8 cellular contexts compared by ENCODE assay signal in the genomic region with DNA sequence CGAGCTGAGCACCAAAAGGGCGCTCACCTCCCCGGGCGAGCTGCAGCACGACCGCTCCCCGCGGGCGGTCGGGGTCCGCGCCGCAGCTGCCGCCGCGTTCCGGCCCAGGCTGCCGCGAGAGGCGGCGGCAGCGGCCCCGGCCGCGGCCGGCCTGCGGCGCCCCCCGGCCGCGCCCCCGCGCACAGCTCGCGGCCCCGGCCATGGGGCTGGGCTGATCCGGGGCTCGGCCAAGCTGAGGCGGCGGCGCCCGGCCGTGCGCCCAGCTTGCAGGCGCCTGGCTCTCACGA. TPM values are rescaled to one million over a fixed set of nuclear protein-coding genes. Genes with fewer than 3 reads are reported as not detected.
DNase-seq lines count a peak whose midpoint lies in the region; ATAC-seq, FAIRE-seq and TF ChIP-seq lines count a peak whose summit lies in the region.

No MANE protein-coding gene starts in this region.

- H3K9ac ChIP-seq in astrocyte (ENCODE audit: low read length) = peak overlapping the region; percentile 74
- peak overlapping the region in 1 of 2 donors; percentile 62 for H3K9ac ChIP-seq in liver (ENCODE audit: low read depth in 1 of 2, low read length in 2 of 2)

- peak overlapping the region; percentile 46; the same call in 1 of the 2 replicates for H3K27ac ChIP-seq in ACC112 (ENCODE audit: low read depth, low read length)
- no peak overlapping the region for H3K27ac ChIP-seq in astrocyte (ENCODE audit: low read depth, low read length)
- H3K27ac ChIP-seq in liver (ENCODE audit: low read depth in 1 of 2, low read length in 2 of 2) = peak overlapping the region; percentile 70 to 74

- H2AFZ ChIP-seq in ACC112 (ENCODE audit: low read length, unreplicated experiment) (peak overlapping the region; percentile 98), astrocyte (ENCODE audit: low read depth, low read length) (peak overlapping the region; percentile 83)

- H3K36me3 ChIP-seq in ACC112 (ENCODE audit: insufficient read depth, low read length) (no peaks in the 10 kb centered on the region), astrocyte (ENCODE audit: insufficient read depth, low read length) (no peaks in the 10 kb centered on the region), liver (ENCODE audit: control insufficient read depth in 4 of 4, insufficient read depth in 3 of 4, low read depth in 1 of 4, low read length in 3 of 4) (no peaks in the 10 kb centered on the region)

- H3K27me3 ChIP-seq in ACC112 (ENCODE audit: insufficient read depth, low read length) (no peaks in the 10 kb centered on the region), astrocyte (ENCODE audit: insufficient read depth, low read length) (no peaks in the 10 kb centered on the region), liver (ENCODE audit: control insufficient read depth in 4 of 4, insufficient read depth in 4 of 4, low read length in 3 of 4) (no peaks in the 10 kb centered on the region)

- H3K4me3 Mint-ChIP-seq in astrocyte (ENCODE audit: unreplicated experiment) (peak overlapping the region; percentile 90), type B pancreatic cell (peak overlapping the region; percentile 97)

- H3K4me3 ChIP-seq in ACC112 (ENCODE audit: low read depth, low read length) (peak overlapping the region; percentile 84), astrocyte (ENCODE audit: insufficient read depth, low read depth, low read length) (peak overlapping the region; percentile 68), liver (ENCODE audit: low read depth in 1 of 3, low read length in 3 of 3) (peak overlapping the region; percentile 70 to 80 (median 76))

- in situ Hi-C loops in ACHN (cut with HindIII; ENCODE audit: low pct_ligation_motif_present, low pct_unique_long_range_greater_than_20kb, low sequenced_read_pairs) = no loop called here

- WGBS in liver = under 1% methylated on average over 46 of the region's 46 CpGs

- H3K27ac Mint-ChIP-seq in astrocyte (ENCODE audit: unreplicated experiment) (peak overlapping the region; percentile 29), type B pancreatic cell (peak overlapping the region; percentile 91)

- no peak for FAIRE-seq in astrocyte (lab: Jason Lieb, UNC)

- H3K4me2 ChIP-seq in astrocyte (ENCODE audit: low read length) = peak overlapping the region; percentile 96

- H4K20me1 ChIP-seq in astrocyte (ENCODE audit: insufficient read depth, low read length) = peaks cover 4% of the 10 kb centered on the region

- H3K9me3 ChIP-seq in astrocyte (ENCODE audit: insufficient read depth, low read depth, low read length) = no peaks in the 10 kb centered on the region
- H3K9me3 ChIP-seq in liver (ENCODE audit: control insufficient read depth in 4 of 4, low read length in 3 of 4) = no peaks in the 10 kb centered on the region

- TF ChIP-seq CTCF in astrocyte (IDR thresholded peaks at IDR 0.05; ENCODE audit: insufficient read depth, low read depth, low read length) = no peak
- no peak for TF ChIP-seq CTCF in liver (IDR thresholded peaks at IDR 0.05; ENCODE audit: low read depth, low read length, missing input control)
- TF ChIP-seq CTCF in type B pancreatic cell (conservative IDR thresholded peaks at IDR 0.05) = no peak

- H3K4me1 Mint-ChIP-seq in astrocyte (ENCODE audit: low read depth, unreplicated experiment) (no peaks in the 10 kb centered on the region), type B pancreatic cell (ENCODE audit: unreplicated experiment) (peaks cover 8% of the 10 kb centered on the region)

- H3K79me2 ChIP-seq in ACC112 (ENCODE audit: control insufficient read depth, insufficient read depth, low read length, unreplicated experiment) (peaks cover 31% of the 10 kb centered on the region), astrocyte (ENCODE audit: insufficient read depth, low read length) (peaks cover 7% of the 10 kb centered on the region)

- H3K4me1 ChIP-seq in ACC112 (ENCODE audit: control insufficient read depth, insufficient read depth, low read length, unreplicated experiment) (peaks cover 17% of the 10 kb centered on the region), astrocyte (ENCODE audit: insufficient read depth, low read length) (peaks cover 9% of the 10 kb centered on the region), liver (ENCODE audit: control insufficient read depth in 4 of 4, insufficient read depth in 4 of 4, low read length in 3 of 4) (peaks cover 0 to 12% (median 6%) of the 10 kb centered on the region in 4 donors)

- no peaks in the 10 kb centered on the region for H3K9me3 Mint-ChIP-seq in astrocyte (ENCODE audit: unreplicated experiment)
- no peaks in the 10 kb centered on the region for H3K9me3 Mint-ChIP-seq in type B pancreatic cell

- ATAC-seq in GM19438 (IDR thresholded peaks at IDR 0.05; ENCODE audit: low read depth, unreplicated experiment) = peak; percentile 32
- ATAC-seq in HG03460 (IDR thresholded peaks at IDR 0.05; ENCODE audit: unreplicated experiment) = peak; percentile 31

- DNase-seq in astrocyte (ENCODE audit: low read depth) (no peak), type B pancreatic cell (ENCODE audit: extremely low spot score, unreplicated experiment) (no peak), NCI-H524 treated with DMSO at 0.1 percent for 48 hours (lab: John Stamatoyannopoulos, UW) (no peak), ACHN (no peak)

- H3K36me3 Mint-ChIP-seq in astrocyte (ENCODE audit: low read depth, unreplicated experiment) = no peaks in the 10 kb centered on the region
- H3K36me3 Mint-ChIP-seq in type B pancreatic cell = no peaks in the 10 kb centered on the region

- H3K27me3 Mint-ChIP-seq in astrocyte (ENCODE audit: low read depth, unreplicated experiment) = no peaks in the 10 kb centered on the region
- H3K27me3 Mint-ChIP-seq in type B pancreatic cell = no peaks in the 10 kb centered on the region

- no peak for TF ChIP-seq RAD21 in liver (IDR thresholded peaks at IDR 0.05)

TF ChIP-seq in liver, 16 proteins besides CTCF, POLR2A, EP300 and RAD21:
- TF ChIP-seq TAF1 (conservative IDR thresholded peaks at IDR 0.05) = no peak
- no peak for TF ChIP-seq NR2F2 (IDR thresholded peaks at IDR 0.05)
- TF ChIP-seq FOXA1 (IDR thresholded peaks at IDR 0.05) = no peak
- no peak for TF ChIP-seq SP1 (IDR thresholded peaks at IDR 0.05)
- TF ChIP-seq RXRA (IDR thresholded peaks at IDR 0.05) = no peak
- no peak for TF ChIP-seq JUND (IDR thresholded peaks at IDR 0.05)

RNA-seq across cellular contexts. Expression of gene EEIG2, which starts 0.2 kb away (rescaled TPM):
- total RNA-seq in astrocyte = 5.3 and 7.1 TPM in 2 replicates
- total RNA-seq in liver = 10 to 100 TPM in 1 of 2 donors, 1 to 10 TPM in 1; 2.3 to 10.6 TPM
- polyA plus RNA-seq in liver = under 1 TPM; 0.50 to 0.97 TPM
- total RNA-seq in type B pancreatic cell (ENCODE audit: low replicate concordance) = 8.9 and 11.2 TPM in 2 replicates
